ENCODE assay signal across 1 cellular context in genomic region chr17:42456223-42457106, GRCh38.
TF ChIP-seq lines count a peak whose summit lies in the region.

No MANE protein-coding gene starts in this region.

TF ChIP-seq in K562, 482 proteins besides CTCF, POLR2A, EP300 and RAD21 (continued from another document and continues in another):
- TF ChIP-seq ZNF444 (CRISPR knock-in tag; IDR thresholded peaks at IDR 0.05) (no peak), ZNF584 (CRISPR knock-in tag; IDR thresholded peaks at IDR 0.05; ENCODE audit: low read depth) (no peak), ZNF436 (CRISPR knock-in tag; IDR thresholded peaks at IDR 0.05) (no peak), MTF1 (CRISPR knock-in tag; IDR thresholded peaks at IDR 0.05; ENCODE audit: borderline replicate concordance) (no peak), DMBX1 (CRISPR knock-in tag; IDR thresholded peaks at IDR 0.05; ENCODE audit: borderline replicate concordance) (0 out of 2 replicates have a peak, but pooled peaks have one; percentile 27), ZNF175 (CRISPR knock-in tag; IDR thresholded peaks at IDR 0.05; ENCODE audit: low read depth) (no peak), ATF2 (CRISPR knock-in tag; IDR thresholded peaks at IDR 0.05) (no peak), ZBTB40 (IDR thresholded peaks at IDR 0.05) (no peak), ZBTB40 (CRISPR knock-in tag; IDR thresholded peaks at IDR 0.05) (no peak), DEAF1 (CRISPR knock-in tag; IDR thresholded peaks at IDR 0.05) (no peak), RBM15 (IDR thresholded peaks at IDR 0.05; ENCODE audit: insufficient read depth, low read length) (no peak), ZC3H11A (IDR thresholded peaks at IDR 0.05; ENCODE audit: low read depth, low read length) (no peak), CXXC5 (CRISPR knock-in tag; IDR thresholded peaks at IDR 0.05) (0 out of 2 replicates have a peak, but pooled peaks have one; percentile 47), EZH2 (IDR thresholded peaks at IDR 0.05; ENCODE audit: borderline replicate concordance, low read depth, low read length) (no peak), TBP (optimal IDR thresholded peaks at IDR 0.05; ENCODE audit: low read depth, low read length) (peak; percentile 12), SMARCC2 (IDR thresholded peaks at IDR 0.05; ENCODE audit: low read depth) (peak; percentile 85), SNRNP70 (optimal IDR thresholded peaks at IDR 0.05; ENCODE audit: low read depth, low read length) (no peak), TCF15 (CRISPR knock-in tag; IDR thresholded peaks at IDR 0.05) (no peak), RNF219 (CRISPR knock-in tag; IDR thresholded peaks at IDR 0.05) (no peak), TAF7 (tag; IDR thresholded peaks at IDR 0.05) (no peak), ZBED1 (IDR thresholded peaks at IDR 0.05) (no peak), ZNF75A (CRISPR knock-in tag; IDR thresholded peaks at IDR 0.05) (no peak), ZBTB5 (IDR thresholded peaks at IDR 0.05) (no peak), ZNF764 (CRISPR knock-in tag; IDR thresholded peaks at IDR 0.05; ENCODE audit: low read depth) (no peak), KDM1A (IDR thresholded peaks at IDR 0.05) (peak; percentile 75 to 87), POLR3A (IDR thresholded peaks at IDR 0.05; ENCODE audit: borderline replicate concordance, extremely low read depth, insufficient read depth, insufficient read length) (no peak), ELF2 (CRISPR knock-in tag; IDR thresholded peaks at IDR 0.05) (no peak), TFE3 (CRISPR knock-in tag; IDR thresholded peaks at IDR 0.05) (no peak; the same call in 1 of the 2 replicates), ZNF280A (IDR thresholded peaks at IDR 0.05; ENCODE audit: low read depth, partially characterized antibody) (no peak), ZNF609 (CRISPR knock-in tag; IDR thresholded peaks at IDR 0.05; ENCODE audit: borderline replicate concordance) (no peak), NCOR1 (IDR thresholded peaks at IDR 0.05) (peak; percentile 77)
